In the genomic region with DNA sequence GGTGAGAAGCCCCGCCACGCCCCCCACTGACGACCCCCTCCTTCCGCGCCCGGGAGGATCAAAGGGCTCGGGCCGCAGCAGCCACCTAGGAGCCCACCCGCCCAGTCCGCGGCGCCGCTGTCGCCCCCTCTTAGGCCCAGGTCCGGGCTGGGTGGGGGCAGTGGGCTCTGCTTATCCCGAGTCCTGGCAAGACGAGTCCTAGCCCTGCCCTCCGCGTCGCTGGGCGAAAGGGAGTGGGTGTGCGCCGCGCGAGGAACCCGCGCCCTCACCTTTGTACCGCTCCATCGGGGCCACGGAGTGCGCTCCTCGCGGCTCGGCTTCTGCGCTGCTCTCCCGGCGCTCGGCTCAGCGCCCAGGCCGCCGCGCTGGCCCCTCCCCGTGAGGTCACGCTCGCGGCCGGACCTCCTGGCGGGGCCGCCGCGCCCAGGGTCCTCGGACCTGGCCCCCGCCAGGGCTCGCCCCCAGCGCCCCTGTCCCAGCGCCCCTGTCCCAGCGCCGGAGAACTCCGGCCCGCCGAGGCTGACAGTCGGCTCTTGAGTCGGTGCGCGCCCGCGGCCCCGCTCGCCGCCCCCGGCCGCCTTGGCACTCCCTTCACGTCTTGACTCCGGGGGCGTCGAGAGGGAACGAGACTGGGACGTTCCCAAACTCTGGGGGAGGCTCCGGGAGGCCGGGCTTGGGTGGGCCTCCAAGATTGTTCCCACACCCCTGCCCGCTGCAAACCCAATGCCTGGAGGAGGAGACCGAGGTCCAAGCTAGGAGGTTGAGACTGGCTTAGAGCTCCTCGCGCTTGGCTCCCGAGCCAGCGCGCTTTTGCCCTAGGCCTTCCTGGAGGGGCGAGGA, we compare ENCODE assay signal across 1 cellular context.
TF ChIP-seq lines count a peak whose summit lies in the region.

A gene with protein sequence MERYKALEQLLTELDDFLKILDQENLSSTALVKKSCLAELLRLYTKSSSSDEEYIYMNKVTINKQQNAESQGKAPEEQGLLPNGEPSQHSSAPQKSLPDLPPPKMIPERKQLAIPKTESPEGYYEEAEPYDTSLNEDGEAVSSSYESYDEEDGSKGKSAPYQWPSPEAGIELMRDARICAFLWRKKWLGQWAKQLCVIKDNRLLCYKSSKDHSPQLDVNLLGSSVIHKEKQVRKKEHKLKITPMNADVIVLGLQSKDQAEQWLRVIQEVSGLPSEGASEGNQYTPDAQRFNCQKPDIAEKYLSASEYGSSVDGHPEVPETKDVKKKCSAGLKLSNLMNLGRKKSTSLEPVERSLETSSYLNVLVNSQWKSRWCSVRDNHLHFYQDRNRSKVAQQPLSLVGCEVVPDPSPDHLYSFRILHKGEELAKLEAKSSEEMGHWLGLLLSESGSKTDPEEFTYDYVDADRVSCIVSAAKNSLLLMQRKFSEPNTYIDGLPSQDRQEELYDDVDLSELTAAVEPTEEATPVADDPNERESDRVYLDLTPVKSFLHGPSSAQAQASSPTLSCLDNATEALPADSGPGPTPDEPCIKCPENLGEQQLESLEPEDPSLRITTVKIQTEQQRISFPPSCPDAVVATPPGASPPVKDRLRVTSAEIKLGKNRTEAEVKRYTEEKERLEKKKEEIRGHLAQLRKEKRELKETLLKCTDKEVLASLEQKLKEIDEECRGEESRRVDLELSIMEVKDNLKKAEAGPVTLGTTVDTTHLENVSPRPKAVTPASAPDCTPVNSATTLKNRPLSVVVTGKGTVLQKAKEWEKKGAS (minus strand): TSS at position 332 of the 840 bp plus-strand sequence. CDS start 47 bp downstream, at position 285.

TF ChIP-seq in GM12878, 131 proteins besides CTCF, POLR2A, EP300 and RAD21:
- TF ChIP-seq GATAD2B (conservative IDR thresholded peaks at IDR 0.05; ENCODE audit: low read depth) = 0 out of 2 replicates have a peak, but pooled peaks have one; percentile 37
- TF ChIP-seq SUZ12 (IDR thresholded peaks at IDR 0.05; ENCODE audit: unreplicated experiment) = peak; percentile 53
- TF ChIP-seq ZSCAN29 (IDR thresholded peaks at IDR 0.05) = no peak
- TF ChIP-seq NR2F1 (conservative IDR thresholded peaks at IDR 0.05) = peak; percentile 45; the same call in 1 of the 2 replicates
- TF ChIP-seq SMAD5 (IDR thresholded peaks at IDR 0.05; ENCODE audit: low read depth) = no peak
- TF ChIP-seq, protein P1, sequence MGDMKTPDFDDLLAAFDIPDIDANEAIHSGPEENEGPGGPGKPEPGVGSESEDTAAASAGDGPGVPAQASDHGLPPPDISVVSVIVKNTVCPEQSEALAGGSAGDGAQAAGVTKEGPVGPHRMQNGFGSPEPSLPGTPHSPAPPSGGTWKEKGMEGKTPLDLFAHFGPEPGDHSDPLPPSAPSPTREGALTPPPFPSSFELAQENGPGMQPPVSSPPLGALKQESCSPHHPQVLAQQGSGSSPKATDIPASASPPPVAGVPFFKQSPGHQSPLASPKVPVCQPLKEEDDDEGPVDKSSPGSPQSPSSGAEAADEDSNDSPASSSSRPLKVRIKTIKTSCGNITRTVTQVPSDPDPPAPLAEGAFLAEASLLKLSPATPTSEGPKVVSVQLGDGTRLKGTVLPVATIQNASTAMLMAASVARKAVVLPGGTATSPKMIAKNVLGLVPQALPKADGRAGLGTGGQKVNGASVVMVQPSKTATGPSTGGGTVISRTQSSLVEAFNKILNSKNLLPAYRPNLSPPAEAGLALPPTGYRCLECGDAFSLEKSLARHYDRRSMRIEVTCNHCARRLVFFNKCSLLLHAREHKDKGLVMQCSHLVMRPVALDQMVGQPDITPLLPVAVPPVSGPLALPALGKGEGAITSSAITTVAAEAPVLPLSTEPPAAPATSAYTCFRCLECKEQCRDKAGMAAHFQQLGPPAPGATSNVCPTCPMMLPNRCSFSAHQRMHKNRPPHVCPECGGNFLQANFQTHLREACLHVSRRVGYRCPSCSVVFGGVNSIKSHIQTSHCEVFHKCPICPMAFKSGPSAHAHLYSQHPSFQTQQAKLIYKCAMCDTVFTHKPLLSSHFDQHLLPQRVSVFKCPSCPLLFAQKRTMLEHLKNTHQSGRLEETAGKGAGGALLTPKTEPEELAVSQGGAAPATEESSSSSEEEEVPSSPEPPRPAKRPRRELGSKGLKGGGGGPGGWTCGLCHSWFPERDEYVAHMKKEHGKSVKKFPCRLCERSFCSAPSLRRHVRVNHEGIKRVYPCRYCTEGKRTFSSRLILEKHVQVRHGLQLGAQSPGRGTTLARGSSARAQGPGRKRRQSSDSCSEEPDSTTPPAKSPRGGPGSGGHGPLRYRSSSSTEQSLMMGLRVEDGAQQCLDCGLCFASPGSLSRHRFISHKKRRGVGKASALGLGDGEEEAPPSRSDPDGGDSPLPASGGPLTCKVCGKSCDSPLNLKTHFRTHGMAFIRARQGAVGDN (IDR thresholded peaks at IDR 0.05) = no peak
- 0 out of 2 replicates have a peak, but pooled peaks have one; percentile 25 for TF ChIP-seq IKZF1 (conservative IDR thresholded peaks at IDR 0.05)
- TF ChIP-seq TAF1 (IDR thresholded peaks at IDR 0.05; ENCODE audit: borderline replicate concordance, low read depth, low read length) = no peak
- no peak for TF ChIP-seq CHD1 (IDR thresholded peaks at IDR 0.05; ENCODE audit: low read depth, low read length)
TF ChIP-seq in GM12878: peak in this region for 4.
